ENCODE assay signal across 8 cellular contexts in the genomic region with DNA sequence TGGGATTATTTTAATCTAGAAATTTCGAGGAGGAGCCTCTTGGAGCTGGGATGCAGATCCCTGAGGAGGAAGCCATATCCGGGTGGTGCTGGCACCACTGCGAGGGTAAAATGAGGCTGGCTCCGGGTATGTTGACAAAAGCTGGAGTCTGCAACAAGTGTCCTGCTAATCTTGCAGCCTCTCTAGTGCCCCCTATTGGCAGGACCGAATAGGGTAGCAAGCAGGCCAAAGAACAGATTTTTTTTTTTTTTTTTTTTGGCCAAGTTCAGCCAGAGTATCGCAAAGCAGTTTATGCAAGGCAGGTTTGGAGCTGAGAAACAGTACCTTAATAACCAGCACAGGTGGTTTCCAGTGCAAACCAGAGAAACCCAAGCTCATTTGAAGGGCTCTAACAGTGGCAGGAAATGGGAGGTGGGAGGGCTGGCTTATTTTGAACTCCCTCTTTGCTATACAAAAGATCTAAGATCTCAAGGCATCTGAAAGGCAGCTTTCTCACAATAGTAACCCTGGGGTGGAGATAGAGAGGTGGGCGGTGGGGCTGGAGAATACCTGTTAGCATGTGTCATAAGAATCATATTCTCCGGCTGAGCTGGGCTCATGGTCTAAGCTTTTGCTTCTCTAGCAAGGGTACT. TPM values are rescaled to one million over a fixed set of nuclear protein-coding genes. Genes with fewer than 3 reads are reported as not detected.
DNase-seq lines count a peak whose midpoint lies in the region; ATAC-seq and TF ChIP-seq lines count a peak whose summit lies in the region.

No MANE protein-coding gene starts in this region.

- H3K4me3 ChIP-seq in DND-41 (ENCODE audit: low read depth in 1 of 2, low read length in 2 of 2) = no peak overlapping the region
- H3K4me3 ChIP-seq in PC-3 (ENCODE audit: low read length) = peak overlapping the region; percentile 38
- no peak overlapping the region for H3K4me3 ChIP-seq in foreskin fibroblast (ENCODE audit: low read depth in 1 of 2, low read length in 2 of 2)

- H3K9ac ChIP-seq in DND-41 (ENCODE audit: low read depth, low read length) (no peak overlapping the region), PC-3 (ENCODE audit: low read length) (peak overlapping the region; percentile 50)

- no peaks in the 10 kb centered on the region for H3K27me3 Mint-ChIP-seq in activated naive CD8-positive, alpha-beta T cell treated with anti-CD3 and anti-CD28 coated beads, Interleukin-2, amount 50 U/mL, for 24 hours
- H3K27me3 Mint-ChIP-seq in osteocyte (ENCODE audit: unreplicated experiment) = peaks cover 14% of the 10 kb centered on the region

- no peaks in the 10 kb centered on the region for H3K9me2 ChIP-seq in PC-3 (replicated peaks; ENCODE audit: low read length)

- H3F3A ChIP-seq in PC-3 (ENCODE audit: low read length, unreplicated experiment) = peaks cover 9% of the 10 kb centered on the region

- ATAC-seq in DND-41 (ENCODE audit: insufficient read depth, low read depth) = peak; percentile 45; the same call in 1 of the 3 replicates
- ATAC-seq in PC-3 = no peak; the same call in 1 of the 2 replicates
- peak; percentile 20 for ATAC-seq in activated naive CD8-positive, alpha-beta T cell treated with anti-CD3 and anti-CD28 coated beads, Interleukin-2, amount 50 U/mL, for 24 hours
- no peak for ATAC-seq in HG03460 (IDR thresholded peaks at IDR 0.05; ENCODE audit: unreplicated experiment)
- ATAC-seq in HG02642 (IDR thresholded peaks at IDR 0.05; ENCODE audit: poor library complexity, unreplicated experiment) = no peak

- no peak overlapping the region for H3K27ac Mint-ChIP-seq in activated naive CD8-positive, alpha-beta T cell treated with anti-CD3 and anti-CD28 coated beads, Interleukin-2, amount 50 U/mL, for 24 hours
- H3K27ac Mint-ChIP-seq in osteocyte (ENCODE audit: unreplicated experiment) = no peak overlapping the region

- intact Hi-C loops in PC-3 (cut with micrococcal nuclease) = loop anchor here (1.0 kb wide), 1 partner anchor 10 kb away; no protein-coding TSS in a partner anchor

- CTCF ChIA-PET in PC-3 (lab: Charles Lee) = interaction anchor here (0.5 to 0.7 kb wide), 2 partner anchors 76 to 247 kb away, joined by 4 read pairs; no protein-coding TSS in a partner anchor

- H3K36me3 ChIP-seq in DND-41 (ENCODE audit: insufficient read depth, low read length) = no peaks in the 10 kb centered on the region
- H3K36me3 ChIP-seq in PC-3 (ENCODE audit: low read depth, low read length) = no peaks in the 10 kb centered on the region

- H3K79me2 ChIP-seq in DND-41 (ENCODE audit: insufficient read depth, low read length) (no peaks in the 10 kb centered on the region), PC-3 (ENCODE audit: low read length) (no peaks in the 10 kb centered on the region)

- no peaks in the 10 kb centered on the region for H3K36me3 Mint-ChIP-seq in activated naive CD8-positive, alpha-beta T cell treated with anti-CD3 and anti-CD28 coated beads, Interleukin-2, amount 50 U/mL, for 24 hours (ENCODE audit: low read depth)
- H3K36me3 Mint-ChIP-seq in osteocyte (ENCODE audit: unreplicated experiment) = no peaks in the 10 kb centered on the region

- no peaks in the 10 kb centered on the region for H3K9me3 Mint-ChIP-seq in activated naive CD8-positive, alpha-beta T cell treated with anti-CD3 and anti-CD28 coated beads, Interleukin-2, amount 50 U/mL, for 24 hours
- no peaks in the 10 kb centered on the region for H3K9me3 Mint-ChIP-seq in osteocyte (ENCODE audit: unreplicated experiment)

- H4K20me1 ChIP-seq in DND-41 (ENCODE audit: insufficient read depth, low read length) (no peaks in the 10 kb centered on the region), PC-3 (ENCODE audit: low read length) (no peaks in the 10 kb centered on the region)

- H3K27me3 ChIP-seq in DND-41 (ENCODE audit: insufficient read depth, low read length, poor library complexity) = peaks cover 6% of the 10 kb centered on the region
- H3K27me3 ChIP-seq in PC-3 (ENCODE audit: low read length) = no peaks in the 10 kb centered on the region

- POLR2A ChIA-PET in PC-3 (lab: Charles Lee; ENCODE audit: unreplicated experiment) = no interaction called here

- no peak overlapping the region for H3K27ac ChIP-seq in DND-41 (ENCODE audit: low read length)
- H3K27ac ChIP-seq in PC-3 (ENCODE audit: low read length) = peak overlapping the region; percentile 95

- no peak overlapping the region for H3K4me3 Mint-ChIP-seq in activated naive CD8-positive, alpha-beta T cell treated with anti-CD3 and anti-CD28 coated beads, Interleukin-2, amount 50 U/mL, for 24 hours
- H3K4me3 Mint-ChIP-seq in osteocyte (ENCODE audit: unreplicated experiment) = no peak overlapping the region

- DNase-seq in DND-41 = peak; percentile 39
- peak; percentile 30 for DNase-seq in PC-3
- peak; percentile 55 for DNase-seq in activated naive CD8-positive, alpha-beta T cell treated with anti-CD3 and anti-CD28 coated beads, Interleukin-2, amount 50 U/mL, for 24 hours
- no peak for DNase-seq in osteocyte (ENCODE audit: extremely low spot score, unreplicated experiment)
- DNase-seq in AG08396 (ENCODE audit: low spot score) = no peak
- no peak for DNase-seq in foreskin fibroblast

- H2AFZ ChIP-seq in DND-41 (ENCODE audit: low read depth, low read length) = no peak overlapping the region
- H2AFZ ChIP-seq in PC-3 (ENCODE audit: low read length) = peak overlapping the region; percentile 57

- TF ChIP-seq CTCF in DND-41 (IDR thresholded peaks at IDR 0.05; ENCODE audit: borderline replicate concordance, extremely low read depth, low read length, poor library complexity, severe bottlenecking) (peak; percentile 66), PC-3 (conservative IDR thresholded peaks at IDR 0.05; ENCODE audit: low read depth, low read length) (peak; percentile 73), osteocyte (IDR thresholded peaks at IDR 0.05) (peak; percentile 22), foreskin fibroblast (IDR thresholded peaks at IDR 0.05; ENCODE audit: low read depth, low read length) (no peak)

- BruUV-seq in PC-3 (replicated peaks; lab: Mats Ljungman, UMichigan) = TSS peak; percentile 69

- peaks cover 17% of the 10 kb centered on the region for H3K4me1 Mint-ChIP-seq in activated naive CD8-positive, alpha-beta T cell treated with anti-CD3 and anti-CD28 coated beads, Interleukin-2, amount 50 U/mL, for 24 hours
- peaks cover 14% of the 10 kb centered on the region for H3K4me1 Mint-ChIP-seq in osteocyte (ENCODE audit: unreplicated experiment)

- H3K9me3 ChIP-seq in DND-41 (ENCODE audit: insufficient read depth, low read length, severe bottlenecking) = no peaks in the 10 kb centered on the region
- H3K9me3 ChIP-seq in PC-3 (ENCODE audit: low read length) = no peaks in the 10 kb centered on the region

- H3K4me1 ChIP-seq in DND-41 (ENCODE audit: insufficient read depth, low read length) (no peaks in the 10 kb centered on the region), PC-3 (ENCODE audit: insufficient read depth, low read length) (peaks cover 43% of the 10 kb centered on the region)

- H3K4me2 ChIP-seq in DND-41 (ENCODE audit: insufficient read depth, low read length) = no peak overlapping the region
- peak overlapping the region; percentile 70 for H3K4me2 ChIP-seq in PC-3 (ENCODE audit: low read length)

RNA-seq across cellular contexts. Expression of gene OCIAD2, which starts 38.2 kb away (rescaled TPM):
- total RNA-seq in PC-3 (2014; rRNA removed) (169 and 255 TPM in 2 replicates), osteocyte (8.7 and 9.0 TPM in 2 replicates)

RNA-seq across cellular contexts. Expression of gene CWH43, which starts 41.3 kb away (rescaled TPM):
- total RNA-seq in PC-3 (2014; rRNA removed) (2.2 and 3.0 TPM in 2 replicates), osteocyte (not detected in 2 replicates)

Comparison
In these comparisons a context has a peak if more than half of its experiments do, and no peak if none do; other contexts are left out.
1. ATAC-seq: peak in DND-41 (single experiment) and activated naive CD8-positive, alpha-beta T cell treated with anti-CD3 and anti-CD28 coated beads, Interleukin-2, amount 50 U/mL, for 24 hours (single experiment); none in PC-3 (single experiment), HG03460 (single experiment) and HG02642 (single experiment).
2. DNase-seq: peak in DND-41 (single experiment), PC-3 (single experiment) and activated naive CD8-positive, alpha-beta T cell treated with anti-CD3 and anti-CD28 coated beads, Interleukin-2, amount 50 U/mL, for 24 hours (single experiment); none in osteocyte (single experiment), AG08396 (single experiment) and foreskin fibroblast (0 of 2).
3. RNA of gene OCIAD2, which starts 38.2 kb away (total RNA-seq): 169 to 255 TPM in PC-3; 8.7 to 9.0 TPM in osteocyte; every median in the first group is over 10 times any median in the second.